8 cellular contexts compared by ENCODE assay signal in the genomic region with DNA sequence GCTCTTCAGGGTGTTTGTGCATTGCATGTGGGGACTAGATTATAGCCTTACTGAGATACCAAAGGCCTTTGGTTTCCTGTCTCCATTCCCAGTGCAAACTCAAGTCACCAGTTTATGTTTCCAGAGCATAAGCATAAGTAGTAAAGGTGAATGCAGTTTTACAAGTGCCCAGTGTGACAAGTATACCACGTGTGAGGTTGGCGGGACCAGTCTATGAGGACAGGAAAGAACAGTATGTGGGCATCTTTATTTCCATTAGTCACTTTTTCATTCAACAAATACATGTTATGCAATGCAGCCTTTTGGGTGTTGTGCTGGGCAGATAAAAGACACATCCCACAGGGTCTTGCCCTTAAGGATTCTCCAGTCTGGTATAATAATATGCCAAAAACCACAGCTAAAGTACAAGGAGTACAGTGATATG.
DNase-seq lines count a peak whose midpoint lies in the region; ATAC-seq, FAIRE-seq and TF ChIP-seq lines count a peak whose summit lies in the region.

No MANE protein-coding gene starts in this region.

- no TSS peak for BruUV-seq in A673 (replicated peaks; lab: Mats Ljungman, UMichigan)

- H3K27me3 ChIP-seq in A673 (replicated peaks; ENCODE audit: insufficient read depth, low read depth, low read length, poor library complexity): no peaks in the 10 kb centered on the region

- peaks cover 16% of the 10 kb centered on the region for H3K36me3 ChIP-seq in A673 (ENCODE audit: insufficient read depth, low read length, poor library complexity, severe bottlenecking)

- H3K4me1 ChIP-seq in A673 (ENCODE audit: insufficient read depth, low read length, poor library complexity, severe bottlenecking): peaks cover 65% of the 10 kb centered on the region

- no peaks in the 10 kb centered on the region for H3K27me3 Mint-ChIP-seq in nephron (ENCODE audit: low read depth)

- DNase-seq in A673 (ENCODE audit: low spot score) (no peak), OCI-M1 (lab: John Stamatoyannopoulos, UW) (peak; percentile 48), caudate nucleus (lab: John Stamatoyannopoulos, UW) (no peak), amniotic stem cell (lab: John Stamatoyannopoulos, UW) (no peak), D721Med (ENCODE audit: insufficient read length, low spot score) (no peak)

- CTCF ChIA-PET in A673 (lab: Charles Lee): no interaction called here

- H3K9me3 Mint-ChIP-seq in nephron: no peaks in the 10 kb centered on the region

- H3K4me1 Mint-ChIP-seq in nephron: peaks cover 83% of the 10 kb centered on the region

- H3K27ac ChIP-seq in A673 (ENCODE audit: low read depth, low read length, poor library complexity, severe bottlenecking): peak overlapping the region; percentile 89
- H3K27ac ChIP-seq in caudate nucleus (ENCODE audit: low read depth, low read length): peak overlapping the region; percentile 97

- intact Hi-C loops in A673 (cut with micrococcal nuclease; ENCODE audit: unreplicated experiment): loop anchor here (2.0 to 10.0 kb wide), 2 partner anchors 35 to 293 kb away; no protein-coding TSS in a partner anchor

- H3K36me3 Mint-ChIP-seq in nephron (ENCODE audit: low read depth): peaks cover 24% of the 10 kb centered on the region

- POLR2A ChIA-PET in A673 (lab: Charles Lee; ENCODE audit: low non-redundant PET): no interaction called here

- ATAC-seq in HG03025 (IDR thresholded peaks at IDR 0.05; ENCODE audit: low FRiP score, unreplicated experiment) (no peak), HG03039 (IDR thresholded peaks at IDR 0.05; ENCODE audit: unreplicated experiment) (no peak)

- H3K9me3 ChIP-seq in A673 (ENCODE audit: low read depth, low read length, poor library complexity, severe bottlenecking): no peaks in the 10 kb centered on the region

- no peak overlapping the region for H3K4me3 ChIP-seq in A673 (ENCODE audit: low read depth, low read length, poor library complexity, severe bottlenecking)

- peak overlapping the region; percentile 92 to 96 (median 94) for H3K27ac Mint-ChIP-seq in nephron

- FAIRE-seq in D721Med (lab: Jason Lieb, UNC): no peak

- no peak for TF ChIP-seq CTCF in A673 (conservative IDR thresholded peaks at IDR 0.05; ENCODE audit: low read depth, low read length)
- TF ChIP-seq CTCF in nephron (IDR thresholded peaks at IDR 0.05; ENCODE audit: unreplicated experiment in 3 of 3): no peak
- TF ChIP-seq CTCF in D721Med (IDR thresholded peaks at IDR 0.05; ENCODE audit: insufficient read depth, missing control alignments): no peak

- H3K4me3 Mint-ChIP-seq in nephron: peak overlapping the region; percentile 44 to 87 (median 84)
